ENCODE assay signal across 29 cellular contexts in the genomic region with DNA sequence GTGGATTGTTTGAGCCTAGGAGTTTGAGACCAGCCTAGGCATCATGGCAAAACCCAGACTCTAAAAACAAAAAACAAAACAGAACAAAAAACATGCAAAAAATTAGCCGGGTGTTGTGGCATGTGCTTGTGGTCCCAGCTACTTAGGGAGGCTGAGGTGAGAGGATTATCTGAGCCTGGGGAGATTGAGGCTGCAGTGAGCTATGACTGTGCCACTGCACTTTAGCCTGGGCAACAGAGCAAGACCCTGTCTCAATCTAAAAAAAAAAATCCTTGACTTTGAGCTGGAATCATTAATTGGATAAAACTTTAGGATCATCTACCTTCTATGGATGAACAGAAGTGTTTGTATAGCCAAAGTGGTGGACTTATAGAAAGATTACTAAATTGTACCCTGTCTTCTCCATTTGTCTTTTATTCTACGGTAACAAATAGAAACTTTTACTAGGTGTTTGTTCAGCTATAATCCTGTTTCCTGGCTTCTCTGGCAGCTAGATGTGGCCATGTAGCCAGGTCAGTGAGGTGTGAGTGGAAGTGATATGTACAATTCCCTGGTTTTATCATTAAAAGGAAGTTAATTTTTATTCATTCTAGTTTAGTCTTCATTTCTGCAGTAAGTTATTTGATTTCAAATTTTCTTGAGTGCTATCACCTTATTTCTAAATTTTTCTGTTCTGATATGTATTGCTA. TPM values are rescaled to one million over a fixed set of nuclear protein-coding genes. Genes with fewer than 3 reads are reported as not detected.
"Had no signal": no experiment of that assay in that cellular context is flagged by ENCODE, and none has a peak within 500 bp of the region (broad histone marks: within the 10 kb centered on the region; RNA-seq: fewer than 3 reads in every experiment).

No MANE protein-coding gene starts in this region.

- H3K27ac ChIP-seq: left lung, lower lobe of right lung, pancreas, prostate gland, sigmoid colon, spleen, suprapubic skin, thoracic aorta, tibial artery, upper lobe of right lung had no signal

- DNase-seq: hypothalamus; immature natural killer cell; kidney; left colon; left lung; lower lobe of right lung; midbrain; mucosa of descending colon; naive thymus-derived CD4-positive, alpha-beta T cell; pancreas; posterior cingulate gyrus; retina; right cardiac atrium; sigmoid colon; small intestine; spleen; stimulated activated CD4-positive, alpha-beta T cell treated with anti-CD3 and anti-CD28 coated beads, Interleukin-4, amount 100 ng/mL, for 24 hours; stimulated activated naive CD4-positive, alpha-beta T cell; tibial artery; trophoblast cell; upper lobe of right lung had no signal

- H3K9me3 ChIP-seq: left lung, lower lobe of right lung, mucosa of descending colon, pancreas, prostate gland, sigmoid colon, spleen, suprapubic skin, thoracic aorta, tibial artery, upper lobe of right lung had no signal

- H3K4me3 ChIP-seq: left lung, lower lobe of right lung, mucosa of descending colon, pancreas, prostate gland, sigmoid colon, spleen, suprapubic skin, thoracic aorta, tibial artery, upper lobe of right lung had no signal

- H3K9me3 Mint-ChIP-seq: immature natural killer cell; naive thymus-derived CD4-positive, alpha-beta T cell; natural killer cell treated with Interleukin-12 subunit alpha and Interleukin-12 subunit beta and Interleukin-15 and Interleukin-18, amount 100 ng/mL, for 72 hours; stimulated activated effector memory CD8-positive, alpha-beta T cell treated with anti-CD3 and anti-CD28 coated beads, Interleukin-12 subunit alpha, Interleukin-12 subunit beta, amount 100 ng/mL, for 72 hours; stimulated activated naive CD8-positive, alpha-beta T cell treated with anti-CD3 and anti-CD28 coated beads, Interleukin-15, Interleukin-2, amounts not matched to agents 100 ng/mL and 50 ng/mL, for 24 hours had no signal

- ATAC-seq: left colon; left lung; lower lobe of right lung; mucosa of descending colon; naive thymus-derived CD4-positive, alpha-beta T cell; natural killer cell treated with Interleukin-12 subunit alpha and Interleukin-12 subunit beta and Interleukin-15 and Interleukin-18, amount 100 ng/mL, for 72 hours; pancreas; right cardiac atrium; stimulated activated effector memory CD8-positive, alpha-beta T cell treated with anti-CD3 and anti-CD28 coated beads, Interleukin-12 subunit alpha, Interleukin-12 subunit beta, amount 100 ng/mL, for 72 hours; upper lobe of right lung had no signal

- H3K4me3 Mint-ChIP-seq: immature natural killer cell; naive thymus-derived CD4-positive, alpha-beta T cell; natural killer cell treated with Interleukin-12 subunit alpha and Interleukin-12 subunit beta and Interleukin-15 and Interleukin-18, amount 100 ng/mL, for 72 hours; stimulated activated effector memory CD8-positive, alpha-beta T cell treated with anti-CD3 and anti-CD28 coated beads, Interleukin-12 subunit alpha, Interleukin-12 subunit beta, amount 100 ng/mL, for 72 hours; stimulated activated naive CD8-positive, alpha-beta T cell treated with anti-CD3 and anti-CD28 coated beads, Interleukin-15, Interleukin-2, amounts not matched to agents 100 ng/mL and 50 ng/mL, for 24 hours had no signal

- H3K4me1 ChIP-seq: left lung, lower lobe of right lung, pancreas, prostate gland, sigmoid colon, suprapubic skin, tibial artery, upper lobe of right lung had no signal

- FAIRE-seq: islet of Langerhans, kidney, pancreas, small intestine, urothelium cell line had no signal

- H3K36me3 Mint-ChIP-seq: immature natural killer cell; natural killer cell treated with Interleukin-12 subunit alpha and Interleukin-12 subunit beta and Interleukin-15 and Interleukin-18, amount 100 ng/mL, for 72 hours; stimulated activated effector memory CD8-positive, alpha-beta T cell treated with anti-CD3 and anti-CD28 coated beads, Interleukin-12 subunit alpha, Interleukin-12 subunit beta, amount 100 ng/mL, for 72 hours had no signal

- H3K27ac Mint-ChIP-seq: immature natural killer cell; naive thymus-derived CD4-positive, alpha-beta T cell; natural killer cell treated with Interleukin-12 subunit alpha and Interleukin-12 subunit beta and Interleukin-15 and Interleukin-18, amount 100 ng/mL, for 72 hours; stimulated activated effector memory CD8-positive, alpha-beta T cell treated with anti-CD3 and anti-CD28 coated beads, Interleukin-12 subunit alpha, Interleukin-12 subunit beta, amount 100 ng/mL, for 72 hours; stimulated activated naive CD8-positive, alpha-beta T cell treated with anti-CD3 and anti-CD28 coated beads, Interleukin-15, Interleukin-2, amounts not matched to agents 100 ng/mL and 50 ng/mL, for 24 hours had no signal

- H3K36me3 ChIP-seq: left lung, lower lobe of right lung, pancreas, prostate gland, sigmoid colon, spleen, suprapubic skin, thoracic aorta, tibial artery, upper lobe of right lung had no signal

- H3K4me1 Mint-ChIP-seq: immature natural killer cell; stimulated activated effector memory CD8-positive, alpha-beta T cell treated with anti-CD3 and anti-CD28 coated beads, Interleukin-12 subunit alpha, Interleukin-12 subunit beta, amount 100 ng/mL, for 72 hours had no signal

- H3K27me3 ChIP-seq: left lung, pancreas, sigmoid colon had no signal

RNA-seq across cellular contexts. Expression of a gene that starts 24.9 kb away (rescaled TPM):
- polyA plus RNA-seq: naive thymus-derived CD4-positive, alpha-beta T cell had no signal
